8 cellular contexts compared by ENCODE assay signal in genomic region chr19:1249990-1250298, GRCh38. TPM values are rescaled to one million over a fixed set of nuclear protein-coding genes. Genes with fewer than 3 reads are reported as not detected.
A peak's percentile ranks its signal among the peaks of the same experiment; 100 is the strongest.
DNase-seq lines count a peak whose midpoint lies in the region; ATAC-seq and TF ChIP-seq lines count a peak whose summit lies in the region.

No MANE protein-coding gene starts in this region.

- peak overlapping the region; percentile 91 for H3K27ac ChIP-seq in VCaP

- DNase-seq in foreskin fibroblast (no peak), skeletal muscle cell (ENCODE audit: low read depth) (no peak), HPDE6-E6E7 (ENCODE audit: extremely low spot score) (no peak), SK-N-DZ (ENCODE audit: low spot score) (no peak)

- ATAC-seq in GM19397 (IDR thresholded peaks at IDR 0.05; ENCODE audit: unreplicated experiment) (peak; percentile 0), HG02571 (IDR thresholded peaks at IDR 0.05; ENCODE audit: unreplicated experiment) (no peak), GM21576 (IDR thresholded peaks at IDR 0.05; ENCODE audit: unreplicated experiment) (no peak)

- TF ChIP-seq CTCF in VCaP (conservative IDR thresholded peaks at IDR 0.05): no peak
- TF ChIP-seq CTCF in foreskin fibroblast (IDR thresholded peaks at IDR 0.05; ENCODE audit: low read depth, low read length): no peak

- peak overlapping the region; percentile 76 to 89 for H3K4me3 ChIP-seq in foreskin fibroblast (ENCODE audit: low read depth in 1 of 2, low read length in 2 of 2)
- peak overlapping the region; percentile 79 for H3K4me3 ChIP-seq in skeletal muscle cell (ENCODE audit: low read depth, low read length)

RNA-seq across cellular contexts. Expression of gene MIDN, which starts 1.6 kb away (rescaled TPM):
- 23.3 and 31.3 TPM in 2 replicates for polyA plus RNA-seq in SK-N-DZ (2014; cell fraction: cytosol; rRNA removed)
- polyA plus RNA-seq in SK-N-DZ (2014; cell fraction: nucleus; rRNA removed): 74.4 and 125 TPM in 2 replicates

RNA-seq across cellular contexts. Expression of gene ATP5F1D, which starts 8.4 kb away (rescaled TPM):
- polyA plus RNA-seq in SK-N-DZ (2014; cell fraction: cytosol; rRNA removed): 69.7 and 75.2 TPM in 2 replicates
- polyA plus RNA-seq in SK-N-DZ (2014; cell fraction: nucleus; rRNA removed): 50.9 and 102 TPM in 2 replicates

RNA-seq across cellular contexts. Expression of gene CBARP, which starts 12.1 kb away (rescaled TPM):
- 12.3 and 24.2 TPM in 2 replicates for polyA plus RNA-seq in SK-N-DZ (2014; cell fraction: cytosol; rRNA removed)
- 44.5 and 49.5 TPM in 2 replicates for polyA plus RNA-seq in SK-N-DZ (2014; cell fraction: nucleus; rRNA removed)

RNA-seq across cellular contexts. Expression of gene CIRBP, which starts 19.2 kb away (rescaled TPM):
- 479 and 663 TPM in 2 replicates for polyA plus RNA-seq in SK-N-DZ (2014; cell fraction: cytosol; rRNA removed)
- polyA plus RNA-seq in SK-N-DZ (2014; cell fraction: nucleus; rRNA removed): 559 and 732 TPM in 2 replicates

RNA-seq across cellular contexts. Expression of gene FAM174C, which starts 25.4 kb away (rescaled TPM):
- polyA plus RNA-seq in SK-N-DZ (2014; cell fraction: cytosol; rRNA removed): 27.6 and 35.5 TPM in 2 replicates
- polyA plus RNA-seq in SK-N-DZ (2014; cell fraction: nucleus; rRNA removed): 40.1 and 42.4 TPM in 2 replicates
